ENCODE assay signal across 1 cellular context in genomic region chr2:200820573-200820972, GRCh38.
TF ChIP-seq lines count a peak whose summit lies in the region.

No MANE protein-coding gene starts in this region.

TF ChIP-seq in SK-N-SH treated with all-trans-retinoic acid at 6 μM for 48 hours, 23 proteins besides CTCF, POLR2A, EP300 and RAD21 (continued from another document):
- TF ChIP-seq TSHZ2 (CRISPR knock-in tag; IDR thresholded peaks at IDR 0.05) = no peak
- TF ChIP-seq GLIS3 (CRISPR knock-in tag; IDR thresholded peaks at IDR 0.05) = no peak
- TF ChIP-seq CREB5 (CRISPR knock-in tag; IDR thresholded peaks at IDR 0.05; ENCODE audit: low read depth) = no peak
- TF ChIP-seq ZC3H10 (CRISPR knock-in tag; IDR thresholded peaks at IDR 0.05) = no peak
- TF ChIP-seq SNAI2 (CRISPR knock-in tag; IDR thresholded peaks at IDR 0.05) = no peak
- TF ChIP-seq PATZ1 (CRISPR knock-in tag; IDR thresholded peaks at IDR 0.05; ENCODE audit: borderline replicate concordance) = no peak
TF ChIP-seq in SK-N-SH treated with all-trans-retinoic acid at 6 μM for 48 hours: peak in this region for 0.
